Comparison of ENCODE assay signal across 8 cellular contexts in genomic region chr10:25875555-25876165, GRCh38. TPM values are rescaled to one million over a fixed set of nuclear protein-coding genes. Genes with fewer than 3 reads are reported as not detected.
A peak's percentile ranks its signal among the peaks of the same experiment; 100 is the strongest.
DNase-seq lines count a peak whose midpoint lies in the region; ATAC-seq and TF ChIP-seq lines count a peak whose summit lies in the region.

No MANE protein-coding gene starts in this region.

- no peaks in the 10 kb centered on the region for H3K4me1 ChIP-seq in CD8-positive, alpha-beta T cell (ENCODE audit: insufficient read depth, low read length)
- H3K4me1 ChIP-seq in lower lobe of right lung, result no peaks in the 10 kb centered on the region

- POLR2A ChIA-PET in CD8-positive, alpha-beta T cell (lab: Charles Lee), result no interaction called here

- H3K4me3 ChIP-seq in CD8-positive, alpha-beta T cell (ENCODE audit: low read depth, low read length), result no peak overlapping the region
- H3K4me3 ChIP-seq in lower lobe of right lung, result no peak overlapping the region

- H3K4me3 Mint-ChIP-seq in CD8-positive, alpha-beta T cell, result no peak overlapping the region

- H3K27me3 Mint-ChIP-seq in CD8-positive, alpha-beta T cell (ENCODE audit: low read depth), result no peaks in the 10 kb centered on the region

- intact Hi-C loops in CD8-positive, alpha-beta T cell (cut with DNase I, micrococcal nuclease), result loop anchor here (1.0 to 5.0 kb wide), 3 partner anchors 459 to 1007 kb away; no protein-coding TSS in a partner anchor
- intact Hi-C loops in lower lobe of right lung (cut with DNase I), result loop anchor here (5.0 kb wide), 1 partner anchor 392 kb away; no protein-coding TSS in a partner anchor

- ATAC-seq in CD8-positive, alpha-beta T cell, result peak; percentile 62
- ATAC-seq in GM19395 (IDR thresholded peaks at IDR 0.05; ENCODE audit: unreplicated experiment) (peak; percentile 88), HG03457 (IDR thresholded peaks at IDR 0.05; ENCODE audit: unreplicated experiment) (peak; percentile 56), lower lobe of right lung (peak; percentile 79 to 84)

- H3K36me3 ChIP-seq in CD8-positive, alpha-beta T cell (ENCODE audit: insufficient read depth, low read length), result no peaks in the 10 kb centered on the region
- H3K36me3 ChIP-seq in lower lobe of right lung, result no peaks in the 10 kb centered on the region

- TF ChIP-seq CTCF in CD8-positive, alpha-beta T cell (IDR thresholded peaks at IDR 0.05), result peak; percentile 67
- peak; percentile 83 for TF ChIP-seq CTCF in lower lobe of right lung (IDR thresholded peaks at IDR 0.05)

- H3K27me3 ChIP-seq in CD8-positive, alpha-beta T cell (ENCODE audit: insufficient read depth, low read length), result no peaks in the 10 kb centered on the region
- no peaks in the 10 kb centered on the region for H3K27me3 ChIP-seq in lower lobe of right lung (ENCODE audit: low read depth)

- DNase-seq in CD8-positive, alpha-beta T cell, result peak; percentile 21 to 65 (median 57)
- DNase-seq in NCI-H510A treated with DMSO at 0.1 percent for 48 hours (lab: John Stamatoyannopoulos, UW), result peak; percentile 24
- DNase-seq in activated CD4-positive, alpha-beta T cell treated with anti-CD3 and anti-CD28 coated beads for 48 hours, result peak; percentile 82
- peak; percentile 15 to 55 for DNase-seq in dermis microvascular lymphatic vessel endothelial cell (ENCODE audit: low read depth in 2 of 2)
- DNase-seq in lower lobe of right lung, result peak; percentile 66
- DNase-seq in stimulated activated CD8-positive, alpha-beta memory T cell treated with anti-CD3 and anti-CD28 coated beads, Interleukin-12 subunit alpha, Interleukin-12 subunit beta, amount 100 ng/mL, for 24 hours (ENCODE audit: extremely low read depth), result peak; percentile 19

- no peaks in the 10 kb centered on the region for H3K9me3 Mint-ChIP-seq in CD8-positive, alpha-beta T cell

- CTCF ChIA-PET in CD8-positive, alpha-beta T cell (lab: Charles Lee), result interaction anchor here (0.7 to 2.2 kb wide), 13 partner anchors 9 to 1007 kb away, joined by 3 to 12 read pairs (median 3); no protein-coding TSS in a partner anchor

- no peaks in the 10 kb centered on the region for H3K9me3 ChIP-seq in CD8-positive, alpha-beta T cell (ENCODE audit: low read length)
- H3K9me3 ChIP-seq in lower lobe of right lung, result no peaks in the 10 kb centered on the region

- no peak overlapping the region for H3K27ac ChIP-seq in CD8-positive, alpha-beta T cell (ENCODE audit: low read depth, low read length)
- H3K27ac ChIP-seq in lower lobe of right lung, result no peak overlapping the region

- H3K27ac Mint-ChIP-seq in CD8-positive, alpha-beta T cell, result no peak overlapping the region

- no peaks in the 10 kb centered on the region for H3K4me1 Mint-ChIP-seq in CD8-positive, alpha-beta T cell (ENCODE audit: low read depth)

- H3K36me3 Mint-ChIP-seq in CD8-positive, alpha-beta T cell, result no peaks in the 10 kb centered on the region

RNA-seq across cellular contexts. Expression of gene MYO3A, which starts 58.4 kb away (rescaled TPM):
- not detected for total RNA-seq in CD8-positive, alpha-beta T cell
- total RNA-seq in dermis microvascular lymphatic vessel endothelial cell (not detected in 2 replicates), lower lobe of right lung (0.44 TPM)

Comparison
In these comparisons a context has a peak if more than half of its experiments do, and no peak if none do; other contexts are left out.
1. DNase-seq: peak in every context shown above with its lines; median percentile 82 in activated CD4-positive, alpha-beta T cell treated with anti-CD3 and anti-CD28 coated beads for 48 hours; 66 in lower lobe of right lung; 57 in CD8-positive, alpha-beta T cell; 35 in dermis microvascular lymphatic vessel endothelial cell; 24 in NCI-H510A treated with DMSO at 0.1 percent for 48 hours; 19 in stimulated activated CD8-positive, alpha-beta memory T cell treated with anti-CD3 and anti-CD28 coated beads, Interleukin-12 subunit alpha, Interleukin-12 subunit beta, amount 100 ng/mL, for 24 hours.